Comparison of ENCODE assay signal across 8 cellular contexts in genomic region chr16:21283521-21284289, GRCh38. TPM values are rescaled to one million over a fixed set of nuclear protein-coding genes. Genes with fewer than 3 reads are reported as not detected.
DNase-seq lines count a peak whose midpoint lies in the region; ATAC-seq and TF ChIP-seq lines count a peak whose summit lies in the region.

No MANE protein-coding gene starts in this region.

- H3K9ac ChIP-seq in BLaER1: peak overlapping the region; percentile 53; the same call in 1 of the 2 replicates

- H3K9me3 ChIP-seq in BLaER1 (peaks cover 26% of the 10 kb centered on the region), WERI-Rb-1 (ENCODE audit: severe bottlenecking) (peaks cover 6% of the 10 kb centered on the region), heart left ventricle (peaks cover 0 to 5% (median 0%) of the 10 kb centered on the region in 12 donors), gastrocnemius medialis (no peaks in the 10 kb centered on the region)

- H3K4me1 ChIP-seq in BLaER1 (peaks cover 24% of the 10 kb centered on the region), heart left ventricle (peaks cover 0 to 16% (median 2%) of the 10 kb centered on the region in 12 donors), gastrocnemius medialis (peaks cover 0 to 7% of the 10 kb centered on the region in 2 donors)

- TF ChIP-seq CTCF in HFFc6 (IDR thresholded peaks at IDR 0.05): peak; percentile 53
- TF ChIP-seq CTCF in WERI-Rb-1 (IDR thresholded peaks at IDR 0.05; ENCODE audit: low read depth, low read length): peak; percentile 62
- peak; percentile 33 to 76 (median 46) for TF ChIP-seq CTCF in heart left ventricle (IDR thresholded peaks at IDR 0.05)
- peak in 2 of 5 experiments; percentile 28 to 46 for TF ChIP-seq CTCF in gastrocnemius medialis (IDR thresholded peaks at IDR 0.05 in 4 of 5, conservative IDR thresholded peaks at IDR 0.05 in 1 of 5)

- H3K36me3 Mint-ChIP-seq in HFFc6 (ENCODE audit: low read depth): no peaks in the 10 kb centered on the region

- no peak for DNase-seq in HFFc6
- DNase-seq in WERI-Rb-1: peak; percentile 87
- peak; percentile 45 to 81 (median 70) for DNase-seq in heart left ventricle
- no peak for DNase-seq in gastrocnemius medialis
- no peak for DNase-seq in effector CD4-positive, alpha-beta T cell
- DNase-seq in COR-L47 (lab: John Stamatoyannopoulos, UW): no peak

- peaks cover 8% of the 10 kb centered on the region; the same call in 1 of the 2 replicates for H3K4me1 Mint-ChIP-seq in HFFc6 (ENCODE audit: low read depth)

- peaks cover 6% of the 10 kb centered on the region; the same call in 1 of the 2 replicates for H3K9me3 Mint-ChIP-seq in HFFc6

- H3K4me3 Mint-ChIP-seq in HFFc6: peak overlapping the region; percentile 69

- intact Hi-C loops in heart left ventricle (cut with DNase I) (loop anchor here in 2 of 10 donors (5.0 kb wide), 2 partner anchors 91 to 96 kb away; no protein-coding TSS in a partner anchor), gastrocnemius medialis (cut with DNase I; ENCODE audit: low total_unique reads) (no loop called here)

- H3K27ac Mint-ChIP-seq in HFFc6: no peak overlapping the region

- ATAC-seq in heart left ventricle (peak; percentile 69 to 96 (median 94)), gastrocnemius medialis (no peak), GM21529 (IDR thresholded peaks at IDR 0.05; ENCODE audit: unreplicated experiment) (no peak)

- H3K4me3 ChIP-seq in BLaER1 (peak overlapping the region; percentile 69), WERI-Rb-1 (ENCODE audit: low read depth, low read length) (peak overlapping the region; percentile 78), heart left ventricle (peak overlapping the region; percentile 14 to 65 (median 54)), gastrocnemius medialis (peak overlapping the region; percentile 20 to 43 (median 27))

- TF ChIP-seq POLR2A in heart left ventricle (IDR thresholded peaks at IDR 0.05) (no peak), gastrocnemius medialis (IDR thresholded peaks at IDR 0.05) (no peak)

- H3K27me3 ChIP-seq in BLaER1 (peaks cover 53% of the 10 kb centered on the region), WERI-Rb-1 (ENCODE audit: insufficient read depth, low read depth, severe bottlenecking) (no peaks in the 10 kb centered on the region), heart left ventricle (peaks cover 0 to 52% (median 9%) of the 10 kb centered on the region in 9 donors), gastrocnemius medialis (peaks cover 22 to 45% (median 36%) of the 10 kb centered on the region in 3 donors)

- WGBS in heart left ventricle, 4 donors: 2 to 5% (median 2%) methylated on average over 30 to 67 of the region's 67 CpGs

- peaks cover 28% of the 10 kb centered on the region for H3K27me3 Mint-ChIP-seq in HFFc6 (ENCODE audit: insufficient read depth)

- in situ Hi-C loops in gastrocnemius medialis (cut with MboI; ENCODE audit: low sequenced_read_pairs in 4 of 4): loop anchor here in 2 of 4 donors (25.0 kb wide), 2 partner anchors 96 to 421 kb away; no protein-coding TSS in a partner anchor

- peak overlapping the region; percentile 89 for H3K4me2 ChIP-seq in BLaER1

- H3K36me3 ChIP-seq in BLaER1: no peaks in the 10 kb centered on the region
- no peaks in the 10 kb centered on the region for H3K36me3 ChIP-seq in WERI-Rb-1
- H3K36me3 ChIP-seq in heart left ventricle: no peaks in the 10 kb centered on the region
- no peaks in the 10 kb centered on the region for H3K36me3 ChIP-seq in gastrocnemius medialis

- H4K20me1 ChIP-seq in BLaER1: no peaks in the 10 kb centered on the region

- H3K27ac ChIP-seq in BLaER1 (no peak overlapping the region), WERI-Rb-1 (peak overlapping the region; percentile 81), heart left ventricle (peak overlapping the region in 11 of 12 donors; percentile 32 to 85 (median 71)), gastrocnemius medialis (no peak overlapping the region)

RNA-seq across cellular contexts. Expression of gene CRYM, which starts 5.6 kb away (rescaled TPM):
- not detected for total RNA-seq in HFFc6 (2021; fragmentation: NEBNext Ultra II Directional; extraction: Animal tissue kit (Norgen Biotek cat#: 25700))
- 100 to 1,000 TPM in 6 of 9 donors, 10 to 100 TPM in 3; 41.0 to 267 (median 116) TPM for total RNA-seq in heart left ventricle
- 10 to 100 TPM; 63.5 to 80.2 TPM for polyA plus RNA-seq in heart left ventricle
- total RNA-seq in gastrocnemius medialis: not detected

RNA-seq across cellular contexts. Expression of gene ANKS4B, which starts 50.2 kb away (rescaled TPM):
- total RNA-seq in HFFc6 (2021; fragmentation: NEBNext Ultra II Directional; extraction: Animal tissue kit (Norgen Biotek cat#: 25700)): not detected
- total RNA-seq in heart left ventricle: not detected
- polyA plus RNA-seq in heart left ventricle: not detected
- total RNA-seq in gastrocnemius medialis: under 1 TPM in 2 of 4 donors, not detected in 2; 0.04 to 0.10 TPM

Comparison
In these comparisons a context has a peak if more than half of its experiments do, and no peak if none do; other contexts are left out.
1. H3K27ac ChIP-seq: peak in WERI-Rb-1 (single experiment) and heart left ventricle (11 of 12); none in BLaER1 (single experiment) and gastrocnemius medialis (0 of 4).
2. H3K4me3 ChIP-seq: peak in every context shown above with its lines; median percentile 78 in WERI-Rb-1; 69 in BLaER1; 54 in heart left ventricle; 27 in gastrocnemius medialis.
3. DNase-seq: peak in WERI-Rb-1 (single experiment) and heart left ventricle (5 of 5); none in HFFc6 (single experiment), gastrocnemius medialis (0 of 2), effector CD4-positive, alpha-beta T cell (single experiment) and COR-L47 (single experiment).
4. ATAC-seq: peak in heart left ventricle (4 of 4); none in gastrocnemius medialis (0 of 2) and GM21529 (single experiment).
5. RNA of gene CRYM, which starts 5.6 kb away (total RNA-seq): 41.0 to 267 TPM in heart left ventricle; not detected in HFFc6 and not detected in gastrocnemius medialis; every median in the first group is over 10 times any median in the second.